Comparison of ENCODE assay signal across 9 cellular contexts in genomic region chr1:121163850-121164757, GRCh38. TPM values are rescaled to one million over a fixed set of nuclear protein-coding genes. Genes with fewer than 3 reads are reported as not detected.
A peak's percentile ranks its signal among the peaks of the same experiment; 100 is the strongest.
DNase-seq lines count a peak whose midpoint lies in the region; ATAC-seq and TF ChIP-seq lines count a peak whose summit lies in the region.
"Not testable (repeated sequence)": the region's sequence is repeated elsewhere in the genome, so short reads cannot be mapped to it uniquely, and the experiment has no call there.
"Had no signal": no experiment of that assay in that cellular context is flagged by ENCODE, and none has a peak within 500 bp of the region (broad histone marks: within the 10 kb centered on the region; RNA-seq: fewer than 3 reads in every experiment).

No MANE protein-coding gene starts in this region.

- TF ChIP-seq EP300 in SK-N-SH (IDR thresholded peaks at IDR 0.05; ENCODE audit: borderline replicate concordance in 1 of 2, low read depth in 1 of 2, low read length in 1 of 2) = not testable (repeated sequence)

- H3K36me3 Mint-ChIP-seq in activated T-helper 17 cell treated with anti-CD3 and anti-CD28 coated beads, Interleukin-2, amount 50 U/mL, for 72 hours (ENCODE audit: low read depth); stimulated activated naive B cell treated with anti-CD40 and anti-IgM and Interleukin-4, amounts not matched to agents 10 μg/mL and 1 μg/mL and 100 μg/mL, for 72 hours: not testable (repeated sequence)

- CTCF ChIA-PET in SK-N-SH (lab: Yijun Ruan, JAX) = not testable (repeated sequence)

- not testable (repeated sequence) for H3K4me1 ChIP-seq in GM23248 (ENCODE audit: insufficient read depth); SK-N-SH (ENCODE audit: control insufficient read depth in 1 of 2, insufficient read depth in 2 of 2, low read depth in 1 of 2, low read length in 1 of 2)

- not testable (repeated sequence) for H3K27me3 ChIP-seq in GM23248 (replicated peaks; ENCODE audit: insufficient read depth); SK-N-SH (ENCODE audit: insufficient read depth)

- not testable (repeated sequence) for H3K27ac Mint-ChIP-seq in activated T-helper 17 cell treated with anti-CD3 and anti-CD28 coated beads, Interleukin-2, amount 50 U/mL, for 72 hours; stimulated activated naive B cell treated with anti-CD40 and anti-IgM and Interleukin-4, amounts not matched to agents 10 μg/mL and 1 μg/mL and 100 μg/mL, for 72 hours

- H3K4me3 Mint-ChIP-seq in activated T-helper 17 cell treated with anti-CD3 and anti-CD28 coated beads, Interleukin-2, amount 50 U/mL, for 72 hours; stimulated activated naive B cell treated with anti-CD40 and anti-IgM and Interleukin-4, amounts not matched to agents 10 μg/mL and 1 μg/mL and 100 μg/mL, for 72 hours: not testable (repeated sequence)

- not testable (repeated sequence) for TF ChIP-seq CTCF in AG10803 (conservative IDR thresholded peaks at IDR 0.05; ENCODE audit: low read length); SK-N-SH (IDR thresholded peaks at IDR 0.05)

- not testable (repeated sequence) for H3K36me3 ChIP-seq in GM23248 (ENCODE audit: low read depth); SK-N-SH (replicated peaks in 1 of 2; ENCODE audit: control insufficient read depth in 1 of 2, insufficient read depth in 2 of 2, low read length in 1 of 2)

- H3K9me2 ChIP-seq in GM23248 (ENCODE audit: insufficient read depth); SK-N-SH: not testable (repeated sequence)

- ATAC-seq in activated T-helper 17 cell treated with anti-CD3 and anti-CD28 coated beads, Interleukin-2, amount 50 U/mL, for 72 hours (replicated peaks) = peak; percentile 51
- ATAC-seq in stimulated activated naive B cell treated with anti-CD40 and anti-IgM and Interleukin-4, amounts not matched to agents 10 μg/mL and 1 μg/mL and 100 μg/mL, for 72 hours (replicated peaks) = peak; percentile 67 to 76

- H3K4me2 ChIP-seq in GM23248 (ENCODE audit: unreplicated experiment); SK-N-SH: not testable (repeated sequence)

- not testable (repeated sequence) for H3K9me3 ChIP-seq in GM23248 (ENCODE audit: low read depth); SK-N-SH

- WGBS in GM23248 (ENCODE audit: low coverage in 1 of 2, low lambda C conversion rate in 2 of 2, missing lambda C conversion rate in 2 of 2), 2 experiments = 47 to 53% methylated on average over 3 to 4 of the region's 5 CpGs
- WGBS in SK-N-SH (ENCODE audit: low lambda C conversion rate) = 28% methylated on average over 3 of the region's 5 CpGs

- POLR2A ChIA-PET in SK-N-SH (lab: Yijun Ruan, JAX) = not testable (repeated sequence)

- not testable (repeated sequence) for TF ChIP-seq RAD21 in SK-N-SH (IDR thresholded peaks at IDR 0.05; ENCODE audit: low read length)

- H3F3A ChIP-seq in GM23248 (ENCODE audit: insufficient read depth); SK-N-SH (replicated peaks; ENCODE audit: insufficient read depth): not testable (repeated sequence)

- not testable (repeated sequence) for H3K27ac ChIP-seq in GM23248; SK-N-SH (ENCODE audit: low read depth in 2 of 2, low read length in 1 of 2)

- not testable (repeated sequence) for H2AFZ ChIP-seq in GM23248; SK-N-SH (ENCODE audit: low read depth)

- H3K27me3 Mint-ChIP-seq in activated T-helper 17 cell treated with anti-CD3 and anti-CD28 coated beads, Interleukin-2, amount 50 U/mL, for 72 hours; stimulated activated naive B cell treated with anti-CD40 and anti-IgM and Interleukin-4, amounts not matched to agents 10 μg/mL and 1 μg/mL and 100 μg/mL, for 72 hours: not testable (repeated sequence)

- H3K4me1 Mint-ChIP-seq in activated T-helper 17 cell treated with anti-CD3 and anti-CD28 coated beads, Interleukin-2, amount 50 U/mL, for 72 hours; stimulated activated naive B cell treated with anti-CD40 and anti-IgM and Interleukin-4, amounts not matched to agents 10 μg/mL and 1 μg/mL and 100 μg/mL, for 72 hours: not testable (repeated sequence)

- H4K20me1 ChIP-seq in GM23248 (ENCODE audit: insufficient read depth); SK-N-SH (ENCODE audit: insufficient read depth): not testable (repeated sequence)

- H3K4me3 ChIP-seq in AG10803 (ENCODE audit: low read length); GM23248; SK-N-SH (ENCODE audit: low read depth in 2 of 2, low read length in 1 of 2): not testable (repeated sequence)

- not testable (repeated sequence) for H3K9ac ChIP-seq in GM23248, SK-N-SH

- not testable (repeated sequence) for H3K9me3 Mint-ChIP-seq in activated T-helper 17 cell treated with anti-CD3 and anti-CD28 coated beads, Interleukin-2, amount 50 U/mL, for 72 hours; stimulated activated naive B cell treated with anti-CD40 and anti-IgM and Interleukin-4, amounts not matched to agents 10 μg/mL and 1 μg/mL and 100 μg/mL, for 72 hours

- H3K79me2 ChIP-seq in GM23248 (ENCODE audit: insufficient read depth); SK-N-SH (ENCODE audit: insufficient read depth): not testable (repeated sequence)

- in situ Hi-C loops in GM23248 (cut with MboI) = not testable (repeated sequence)

- DNase-seq in AG10803 (ENCODE audit: low read depth) (peak; percentile 56), GM23248 (peak; percentile 47), M059J (ENCODE audit: low read depth) (peak; percentile 77), dermis blood vessel endothelial cell (peak; percentile 2), iris pigment epithelial cell (ENCODE audit: low read depth) (peak; percentile 80)
- DNase-seq in SK-N-SH; stimulated activated naive B cell treated with anti-CD40 and anti-IgM and Interleukin-4, amounts not matched to agents 10 μg/mL and 1 μg/mL and 100 μg/mL, for 72 hours: not testable (repeated sequence)

TF ChIP-seq in SK-N-SH, 30 proteins besides CTCF, POLR2A, EP300 and RAD21:
- TF ChIP-seq TCF12 (IDR thresholded peaks at IDR 0.05) (peak; percentile 3; the same call in 1 of the 2 replicates), JUND (IDR thresholded peaks at IDR 0.05) (peak; percentile 24; the same call in 1 of the 2 replicates), RXRA (IDR thresholded peaks at IDR 0.05; ENCODE audit: borderline replicate concordance, low read depth) (peak; percentile 38; the same call in 1 of the 2 replicates), FOSL2 (IDR thresholded peaks at IDR 0.05; ENCODE audit: borderline replicate concordance, low read depth) (0 out of 2 replicates have a peak, but pooled peaks have one; percentile 31)

RNA-seq across cellular contexts. Expression of gene FAM72B, which starts 20.0 kb away (rescaled TPM):
- total RNA-seq in GM23248 (2014; rRNA removed; shearing (Covaris generic)) = 0.51 and 1.9 TPM in 2 replicates
- polyA plus RNA-seq in GM23248 (2016; fragmentation: Nextera tagmentation; extraction: Ambion mirVana) (2.2 and 3.1 TPM in 2 replicates), SK-N-SH (2012; rRNA removed) (5.1 and 6.0 TPM in 2 replicates)
- 9.2 and 15.3 TPM in 2 replicates for total RNA-seq in M059J (2014; rRNA removed; shearing (Covaris generic))
- polyA plus RNA-seq in SK-N-SH (2012; cell fraction: cytosol; rRNA removed) = 5.2 and 5.9 TPM in 2 replicates
- polyA plus RNA-seq in SK-N-SH (2012; cell fraction: nucleus; rRNA removed) = 4.8 and 7.8 TPM in 2 replicates
- total RNA-seq in activated T-helper 17 cell treated with anti-CD3 and anti-CD28 coated beads, Interleukin-2, amount 50 U/mL, for 72 hours = 10 to 100 TPM; 18.6 to 22.9 TPM
- total RNA-seq in dermis blood vessel endothelial cell = 1.0 and 3.4 TPM in 2 replicates
- total RNA-seq: left ventricle myocardium inferior had no signal

RNA-seq across cellular contexts. Expression of gene SRGAP2C, which starts 20.7 kb away (rescaled TPM):
- total RNA-seq in GM23248 (2014; rRNA removed; shearing (Covaris generic)) = 11.5 and 21.5 TPM in 2 replicates
- polyA plus RNA-seq in GM23248 (2016; fragmentation: Nextera tagmentation; extraction: Ambion mirVana) (13.9 and 15.6 TPM in 2 replicates), SK-N-SH (2012; rRNA removed) (3.2 and 4.3 TPM in 2 replicates)
- 22.7 and 30.3 TPM in 2 replicates for total RNA-seq in M059J (2014; rRNA removed; shearing (Covaris generic))
- 5.1 and 5.4 TPM in 2 replicates for polyA plus RNA-seq in SK-N-SH (2012; cell fraction: cytosol; rRNA removed)
- 4.1 and 6.0 TPM in 2 replicates for polyA plus RNA-seq in SK-N-SH (2012; cell fraction: nucleus; rRNA removed)
- total RNA-seq in activated T-helper 17 cell treated with anti-CD3 and anti-CD28 coated beads, Interleukin-2, amount 50 U/mL, for 72 hours = 10 to 100 TPM; 18.7 to 27.6 TPM
- total RNA-seq in dermis blood vessel endothelial cell = 23.8 and 25.5 TPM in 2 replicates
